Comparison of ENCODE assay signal across 11 cellular contexts in genomic region chr11:49893442-49893841, GRCh38. TPM values are rescaled to one million over a fixed set of nuclear protein-coding genes. Genes with fewer than 3 reads are reported as not detected.
"Had no signal": no experiment of that assay in that cellular context is flagged by ENCODE, and none has a peak within 500 bp of the region (broad histone marks: within the 10 kb centered on the region; RNA-seq: fewer than 3 reads in every experiment).

No MANE protein-coding gene starts in this region.

RNA-seq across cellular contexts. Expression of gene OR4C13, which starts 58.7 kb away (rescaled TPM):
- total RNA-seq: OCI-LY7, PC-3, PC-9, Peyer's patch, Right ventricle myocardium inferior, Right ventricle myocardium superior, RPMI7951, SJCRH30, SJSA1, SK-MEL-5 had no signal
- polyA plus RNA-seq: SK-N-SH had no signal
